In genomic region chr10:22959292-22959691, GRCh38 we compare ENCODE assay signal across 2 cellular contexts.
TF ChIP-seq lines count a peak whose summit lies in the region.

No MANE protein-coding gene starts in this region.

TF ChIP-seq in HepG2, 621 proteins besides CTCF, POLR2A, EP300 and RAD21 (continued from another document and continues in another):
- no peak for TF ChIP-seq MXD3 (CRISPR knock-in tag; IDR thresholded peaks at IDR 0.05)
- TF ChIP-seq GATAD1 (CRISPR knock-in tag; IDR thresholded peaks at IDR 0.05), result no peak
- 0 out of 2 replicates have a peak, but pooled peaks have one; percentile 36 for TF ChIP-seq ELF3 (CRISPR knock-in tag; IDR thresholded peaks at IDR 0.05)
- no peak for TF ChIP-seq ZNF510 (CRISPR knock-in tag; IDR thresholded peaks at IDR 0.05; ENCODE audit: low read depth)
- no peak for TF ChIP-seq SOX13 (IDR thresholded peaks at IDR 0.05)
- TF ChIP-seq SOX13 (CRISPR knock-in tag; conservative IDR thresholded peaks at IDR 0.05 in 1 of 2, IDR thresholded peaks at IDR 0.05 in 1 of 2), result peak in 1 of 2 experiments; percentile 48; a peak in 1 of 4 replicates
- TF ChIP-seq ZNF30 (CRISPR knock-in tag; IDR thresholded peaks at IDR 0.05), result no peak
- TF ChIP-seq, protein P1, sequence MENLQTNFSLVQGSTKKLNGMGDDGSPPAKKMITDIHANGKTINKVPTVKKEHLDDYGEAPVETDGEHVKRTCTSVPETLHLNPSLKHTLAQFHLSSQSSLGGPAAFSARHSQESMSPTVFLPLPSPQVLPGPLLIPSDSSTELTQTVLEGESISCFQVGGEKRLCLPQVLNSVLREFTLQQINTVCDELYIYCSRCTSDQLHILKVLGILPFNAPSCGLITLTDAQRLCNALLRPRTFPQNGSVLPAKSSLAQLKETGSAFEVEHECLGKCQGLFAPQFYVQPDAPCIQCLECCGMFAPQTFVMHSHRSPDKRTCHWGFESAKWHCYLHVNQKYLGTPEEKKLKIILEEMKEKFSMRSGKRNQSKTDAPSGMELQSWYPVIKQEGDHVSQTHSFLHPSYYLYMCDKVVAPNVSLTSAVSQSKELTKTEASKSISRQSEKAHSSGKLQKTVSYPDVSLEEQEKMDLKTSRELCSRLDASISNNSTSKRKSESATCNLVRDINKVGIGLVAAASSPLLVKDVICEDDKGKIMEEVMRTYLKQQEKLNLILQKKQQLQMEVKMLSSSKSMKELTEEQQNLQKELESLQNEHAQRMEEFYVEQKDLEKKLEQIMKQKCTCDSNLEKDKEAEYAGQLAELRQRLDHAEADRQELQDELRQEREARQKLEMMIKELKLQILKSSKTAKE (CRISPR knock-in tag; IDR thresholded peaks at IDR 0.05; ENCODE audit: borderline replicate concordance), result no peak
- TF ChIP-seq, protein P2, sequence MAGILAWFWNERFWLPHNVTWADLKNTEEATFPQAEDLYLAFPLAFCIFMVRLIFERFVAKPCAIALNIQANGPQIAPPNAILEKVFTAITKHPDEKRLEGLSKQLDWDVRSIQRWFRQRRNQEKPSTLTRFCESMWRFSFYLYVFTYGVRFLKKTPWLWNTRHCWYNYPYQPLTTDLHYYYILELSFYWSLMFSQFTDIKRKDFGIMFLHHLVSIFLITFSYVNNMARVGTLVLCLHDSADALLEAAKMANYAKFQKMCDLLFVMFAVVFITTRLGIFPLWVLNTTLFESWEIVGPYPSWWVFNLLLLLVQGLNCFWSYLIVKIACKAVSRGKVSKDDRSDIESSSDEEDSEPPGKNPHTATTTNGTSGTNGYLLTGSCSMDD (CRISPR knock-in tag; IDR thresholded peaks at IDR 0.05), result no peak
- TF ChIP-seq, protein P3, sequence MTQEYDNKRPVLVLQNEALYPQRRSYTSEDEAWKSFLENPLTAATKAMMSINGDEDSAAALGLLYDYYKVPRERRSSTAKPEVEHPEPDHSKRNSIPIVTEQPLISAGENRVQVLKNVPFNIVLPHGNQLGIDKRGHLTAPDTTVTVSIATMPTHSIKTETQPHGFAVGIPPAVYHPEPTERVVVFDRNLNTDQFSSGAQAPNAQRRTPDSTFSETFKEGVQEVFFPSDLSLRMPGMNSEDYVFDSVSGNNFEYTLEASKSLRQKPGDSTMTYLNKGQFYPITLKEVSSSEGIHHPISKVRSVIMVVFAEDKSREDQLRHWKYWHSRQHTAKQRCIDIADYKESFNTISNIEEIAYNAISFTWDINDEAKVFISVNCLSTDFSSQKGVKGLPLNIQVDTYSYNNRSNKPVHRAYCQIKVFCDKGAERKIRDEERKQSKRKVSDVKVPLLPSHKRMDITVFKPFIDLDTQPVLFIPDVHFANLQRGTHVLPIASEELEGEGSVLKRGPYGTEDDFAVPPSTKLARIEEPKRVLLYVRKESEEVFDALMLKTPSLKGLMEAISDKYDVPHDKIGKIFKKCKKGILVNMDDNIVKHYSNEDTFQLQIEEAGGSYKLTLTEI (CRISPR knock-in tag; conservative IDR thresholded peaks at IDR 0.05), result no peak
- no peak for TF ChIP-seq ATF1 (CRISPR knock-in tag; IDR thresholded peaks at IDR 0.05)
- TF ChIP-seq WIZ (CRISPR knock-in tag; IDR thresholded peaks at IDR 0.05), result no peak
- no peak for TF ChIP-seq ZNF317 (CRISPR knock-in tag; IDR thresholded peaks at IDR 0.05)
- TF ChIP-seq SOX5 (CRISPR knock-in tag; IDR thresholded peaks at IDR 0.05; ENCODE audit: borderline replicate concordance), result peak; percentile 25; the same call in 1 of the 2 replicates
- TF ChIP-seq CEBPG (CRISPR knock-in tag; IDR thresholded peaks at IDR 0.05), result no peak
- TF ChIP-seq, protein P4, sequence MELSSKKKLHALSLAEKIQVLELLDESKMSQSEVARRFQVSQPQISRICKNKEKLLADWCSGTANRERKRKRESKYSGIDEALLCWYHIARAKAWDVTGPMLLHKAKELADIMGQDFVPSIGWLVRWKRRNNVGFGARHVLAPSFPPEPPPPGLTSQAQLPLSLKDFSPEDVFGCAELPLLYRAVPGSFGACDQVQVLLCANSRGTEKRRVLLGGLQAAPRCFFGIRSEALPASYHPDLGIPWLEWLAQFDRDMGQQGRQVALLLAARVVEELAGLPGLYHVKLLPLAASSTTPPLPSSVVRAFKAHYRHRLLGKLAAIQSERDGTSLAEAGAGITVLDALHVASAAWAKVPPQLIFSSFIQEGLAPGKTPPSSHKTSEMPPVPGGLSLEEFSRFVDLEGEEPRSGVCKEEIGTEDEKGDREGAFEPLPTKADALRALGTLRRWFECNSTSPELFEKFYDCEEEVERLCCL (CRISPR knock-in tag; IDR thresholded peaks at IDR 0.05; ENCODE audit: borderline replicate concordance), result no peak
- no peak for TF ChIP-seq ZIK1 (CRISPR knock-in tag; IDR thresholded peaks at IDR 0.05; ENCODE audit: borderline replicate concordance, low read depth)
- TF ChIP-seq RARA (CRISPR knock-in tag; IDR thresholded peaks at IDR 0.05), result no peak
- TF ChIP-seq, protein P5, sequence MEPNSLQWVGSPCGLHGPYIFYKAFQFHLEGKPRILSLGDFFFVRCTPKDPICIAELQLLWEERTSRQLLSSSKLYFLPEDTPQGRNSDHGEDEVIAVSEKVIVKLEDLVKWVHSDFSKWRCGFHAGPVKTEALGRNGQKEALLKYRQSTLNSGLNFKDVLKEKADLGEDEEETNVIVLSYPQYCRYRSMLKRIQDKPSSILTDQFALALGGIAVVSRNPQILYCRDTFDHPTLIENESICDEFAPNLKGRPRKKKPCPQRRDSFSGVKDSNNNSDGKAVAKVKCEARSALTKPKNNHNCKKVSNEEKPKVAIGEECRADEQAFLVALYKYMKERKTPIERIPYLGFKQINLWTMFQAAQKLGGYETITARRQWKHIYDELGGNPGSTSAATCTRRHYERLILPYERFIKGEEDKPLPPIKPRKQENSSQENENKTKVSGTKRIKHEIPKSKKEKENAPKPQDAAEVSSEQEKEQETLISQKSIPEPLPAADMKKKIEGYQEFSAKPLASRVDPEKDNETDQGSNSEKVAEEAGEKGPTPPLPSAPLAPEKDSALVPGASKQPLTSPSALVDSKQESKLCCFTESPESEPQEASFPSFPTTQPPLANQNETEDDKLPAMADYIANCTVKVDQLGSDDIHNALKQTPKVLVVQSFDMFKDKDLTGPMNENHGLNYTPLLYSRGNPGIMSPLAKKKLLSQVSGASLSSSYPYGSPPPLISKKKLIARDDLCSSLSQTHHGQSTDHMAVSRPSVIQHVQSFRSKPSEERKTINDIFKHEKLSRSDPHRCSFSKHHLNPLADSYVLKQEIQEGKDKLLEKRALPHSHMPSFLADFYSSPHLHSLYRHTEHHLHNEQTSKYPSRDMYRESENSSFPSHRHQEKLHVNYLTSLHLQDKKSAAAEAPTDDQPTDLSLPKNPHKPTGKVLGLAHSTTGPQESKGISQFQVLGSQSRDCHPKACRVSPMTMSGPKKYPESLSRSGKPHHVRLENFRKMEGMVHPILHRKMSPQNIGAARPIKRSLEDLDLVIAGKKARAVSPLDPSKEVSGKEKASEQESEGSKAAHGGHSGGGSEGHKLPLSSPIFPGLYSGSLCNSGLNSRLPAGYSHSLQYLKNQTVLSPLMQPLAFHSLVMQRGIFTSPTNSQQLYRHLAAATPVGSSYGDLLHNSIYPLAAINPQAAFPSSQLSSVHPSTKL (CRISPR knock-in tag; IDR thresholded peaks at IDR 0.05), result peak; percentile 35; the same call in 1 of the 2 replicates

TF ChIP-seq in WTC11, 78 proteins besides CTCF, POLR2A, EP300 and RAD21 (continued from another document):
- TF ChIP-seq, protein P6, sequence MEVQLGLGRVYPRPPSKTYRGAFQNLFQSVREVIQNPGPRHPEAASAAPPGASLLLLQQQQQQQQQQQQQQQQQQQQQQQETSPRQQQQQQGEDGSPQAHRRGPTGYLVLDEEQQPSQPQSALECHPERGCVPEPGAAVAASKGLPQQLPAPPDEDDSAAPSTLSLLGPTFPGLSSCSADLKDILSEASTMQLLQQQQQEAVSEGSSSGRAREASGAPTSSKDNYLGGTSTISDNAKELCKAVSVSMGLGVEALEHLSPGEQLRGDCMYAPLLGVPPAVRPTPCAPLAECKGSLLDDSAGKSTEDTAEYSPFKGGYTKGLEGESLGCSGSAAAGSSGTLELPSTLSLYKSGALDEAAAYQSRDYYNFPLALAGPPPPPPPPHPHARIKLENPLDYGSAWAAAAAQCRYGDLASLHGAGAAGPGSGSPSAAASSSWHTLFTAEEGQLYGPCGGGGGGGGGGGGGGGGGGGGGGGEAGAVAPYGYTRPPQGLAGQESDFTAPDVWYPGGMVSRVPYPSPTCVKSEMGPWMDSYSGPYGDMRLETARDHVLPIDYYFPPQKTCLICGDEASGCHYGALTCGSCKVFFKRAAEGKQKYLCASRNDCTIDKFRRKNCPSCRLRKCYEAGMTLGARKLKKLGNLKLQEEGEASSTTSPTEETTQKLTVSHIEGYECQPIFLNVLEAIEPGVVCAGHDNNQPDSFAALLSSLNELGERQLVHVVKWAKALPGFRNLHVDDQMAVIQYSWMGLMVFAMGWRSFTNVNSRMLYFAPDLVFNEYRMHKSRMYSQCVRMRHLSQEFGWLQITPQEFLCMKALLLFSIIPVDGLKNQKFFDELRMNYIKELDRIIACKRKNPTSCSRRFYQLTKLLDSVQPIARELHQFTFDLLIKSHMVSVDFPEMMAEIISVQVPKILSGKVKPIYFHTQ (CRISPR knock-in tag; IDR thresholded peaks at IDR 0.05), result no peak
- TF ChIP-seq ZNF396 (CRISPR knock-in tag; IDR thresholded peaks at IDR 0.05; ENCODE audit: borderline replicate concordance) (no peak), MXD4 (CRISPR knock-in tag; IDR thresholded peaks at IDR 0.05; ENCODE audit: borderline replicate concordance) (no peak), NR1H2 (CRISPR knock-in tag; IDR thresholded peaks at IDR 0.05) (no peak), FOXP4 (CRISPR knock-in tag; IDR thresholded peaks at IDR 0.05) (no peak), JUN (CRISPR knock-in tag; IDR thresholded peaks at IDR 0.05) (no peak), TCF7 (CRISPR knock-in tag; IDR thresholded peaks at IDR 0.05; ENCODE audit: low read depth) (no peak), HMGA2 (CRISPR knock-in tag; IDR thresholded peaks at IDR 0.05) (no peak), CBFB (CRISPR knock-in tag; IDR thresholded peaks at IDR 0.05; ENCODE audit: low read depth) (no peak), ZNF671 (CRISPR knock-in tag; IDR thresholded peaks at IDR 0.05) (no peak), NFATC4 (CRISPR knock-in tag; IDR thresholded peaks at IDR 0.05) (no peak), ZNF219 (CRISPR knock-in tag; IDR thresholded peaks at IDR 0.05; ENCODE audit: borderline replicate concordance) (no peak), HMGXB4 (CRISPR knock-in tag; IDR thresholded peaks at IDR 0.05) (no peak)
- TF ChIP-seq, protein P7, sequence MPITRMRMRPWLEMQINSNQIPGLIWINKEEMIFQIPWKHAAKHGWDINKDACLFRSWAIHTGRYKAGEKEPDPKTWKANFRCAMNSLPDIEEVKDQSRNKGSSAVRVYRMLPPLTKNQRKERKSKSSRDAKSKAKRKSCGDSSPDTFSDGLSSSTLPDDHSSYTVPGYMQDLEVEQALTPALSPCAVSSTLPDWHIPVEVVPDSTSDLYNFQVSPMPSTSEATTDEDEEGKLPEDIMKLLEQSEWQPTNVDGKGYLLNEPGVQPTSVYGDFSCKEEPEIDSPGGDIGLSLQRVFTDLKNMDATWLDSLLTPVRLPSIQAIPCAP (CRISPR knock-in tag; IDR thresholded peaks at IDR 0.05), result no peak
- TF ChIP-seq, protein P8, sequence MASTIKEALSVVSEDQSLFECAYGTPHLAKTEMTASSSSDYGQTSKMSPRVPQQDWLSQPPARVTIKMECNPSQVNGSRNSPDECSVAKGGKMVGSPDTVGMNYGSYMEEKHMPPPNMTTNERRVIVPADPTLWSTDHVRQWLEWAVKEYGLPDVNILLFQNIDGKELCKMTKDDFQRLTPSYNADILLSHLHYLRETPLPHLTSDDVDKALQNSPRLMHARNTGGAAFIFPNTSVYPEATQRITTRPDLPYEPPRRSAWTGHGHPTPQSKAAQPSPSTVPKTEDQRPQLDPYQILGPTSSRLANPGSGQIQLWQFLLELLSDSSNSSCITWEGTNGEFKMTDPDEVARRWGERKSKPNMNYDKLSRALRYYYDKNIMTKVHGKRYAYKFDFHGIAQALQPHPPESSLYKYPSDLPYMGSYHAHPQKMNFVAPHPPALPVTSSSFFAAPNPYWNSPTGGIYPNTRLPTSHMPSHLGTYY (CRISPR knock-in tag; IDR thresholded peaks at IDR 0.05), result no peak
